9 cellular contexts compared by ENCODE assay signal in the genomic region with DNA sequence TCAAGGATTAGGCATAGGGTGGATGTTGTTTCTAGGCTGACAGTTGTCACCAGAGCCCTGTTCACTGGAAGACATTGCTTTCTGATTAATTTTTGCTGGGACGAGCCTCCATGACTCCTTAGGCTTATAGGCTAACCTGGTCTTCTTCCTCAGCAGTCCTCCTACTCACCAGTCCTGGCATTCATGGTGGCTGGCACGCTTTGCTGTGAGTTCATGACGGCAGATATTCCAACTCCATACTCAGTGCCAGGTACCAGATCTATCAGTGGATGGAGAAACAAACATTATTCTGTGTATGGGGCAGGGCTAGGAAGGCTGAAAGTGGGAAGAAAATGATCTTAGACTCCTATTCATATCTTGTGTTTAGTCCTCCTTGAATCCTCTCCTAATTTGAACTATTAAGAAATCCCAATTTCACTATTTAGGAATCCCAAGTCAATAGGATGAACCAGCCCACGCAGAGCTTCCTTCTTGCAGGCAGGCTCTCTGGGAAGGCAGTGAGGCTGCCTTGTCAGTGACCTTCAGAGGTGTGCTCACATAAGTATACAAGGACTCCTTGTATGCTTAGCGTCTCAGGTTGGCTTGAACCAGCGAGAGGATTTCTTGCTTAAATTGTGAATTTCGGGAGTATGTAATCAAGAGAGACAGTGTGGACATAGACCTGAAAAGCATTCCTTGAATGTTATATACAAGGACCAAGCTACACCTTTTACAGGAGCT.
"Had no signal": no experiment of that assay in that cellular context is flagged by ENCODE, and none has a peak within 500 bp of the region (broad histone marks: within the 10 kb centered on the region; RNA-seq: fewer than 3 reads in every experiment).

No MANE protein-coding gene starts in this region.

- H3K4me3 ChIP-seq: GM23248, HAP-1, K562 had no signal

- H2AFZ ChIP-seq: GM23248 had no signal

- ATAC-seq: HCT116 had no signal

- H3K27ac ChIP-seq: GM23248 had no signal

- H3K4me3 Mint-ChIP-seq: HFFc6 had no signal

- H3K36me3 ChIP-seq: HAP-1 had no signal

- H3K9me3 ChIP-seq: HAP-1 had no signal

- H3K27ac Mint-ChIP-seq: HFFc6 had no signal

- H3K4me1 ChIP-seq: HAP-1 had no signal

- H3K9ac ChIP-seq: GM23248 had no signal

- DNase-seq: GM23248, GOT3, H7, HFFc6, IMR-90, KG1 had no signal
